15 cellular contexts compared by ENCODE assay signal in the genomic region with DNA sequence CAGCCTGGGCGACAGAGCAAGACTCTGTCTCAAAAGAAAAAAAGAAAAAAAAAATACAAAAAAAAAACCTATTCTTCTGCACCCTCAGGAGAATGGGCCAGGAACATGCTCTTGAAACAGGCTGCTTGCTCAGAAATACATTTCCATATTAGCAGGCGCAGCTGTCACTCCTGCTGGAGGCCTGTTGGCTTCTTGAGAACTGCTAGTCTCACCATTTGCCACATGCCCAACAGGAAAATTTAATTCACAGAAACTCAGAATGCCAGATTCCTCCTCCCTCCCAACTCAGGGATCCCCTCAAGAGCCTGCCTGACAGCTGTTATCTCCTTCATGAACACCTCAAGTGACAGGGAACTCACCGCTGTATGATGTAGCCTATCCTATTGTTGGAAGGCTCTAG.
"Had no signal": no experiment of that assay in that cellular context is flagged by ENCODE, and none has a peak within 500 bp of the region (broad histone marks: within the 10 kb centered on the region; RNA-seq: fewer than 3 reads in every experiment).

No MANE protein-coding gene starts in this region.

- H3K36me3 Mint-ChIP-seq: activated naive CD4-positive, alpha-beta T cell treated with anti-CD3 and anti-CD28 coated beads, Interleukin-2, amount 50 U/mL, for 72 hours; type B pancreatic cell had no signal

- H3K36me3 ChIP-seq: esophagus squamous epithelium, right lobe of liver, spleen, WERI-Rb-1 had no signal

- H3K4me3 Mint-ChIP-seq: activated CD8-positive, alpha-beta T cell treated with anti-CD3 and anti-CD28 coated beads, Interleukin-2, amount 10 ng/mL, durations not matched to agents 7 days and 5 days; neural crest cell; stimulated activated naive CD8-positive, alpha-beta T cell treated with anti-CD3 and anti-CD28 coated beads, Interleukin-15, amount 100 ng/mL, for 72 hours; type B pancreatic cell had no signal

- H3K4me1 ChIP-seq: esophagus squamous epithelium, spleen had no signal

- H3K4me3 ChIP-seq: coronary artery, esophagus squamous epithelium, right lobe of liver, spleen had no signal

- H3K9me3 Mint-ChIP-seq: activated naive CD4-positive, alpha-beta T cell treated with anti-CD3 and anti-CD28 coated beads, Interleukin-2, amount 50 U/mL, for 72 hours; neural crest cell; stimulated activated naive CD8-positive, alpha-beta T cell treated with anti-CD3 and anti-CD28 coated beads, Interleukin-15, amount 100 ng/mL, for 72 hours; type B pancreatic cell had no signal

- H3K27me3 Mint-ChIP-seq: stimulated activated naive CD8-positive, alpha-beta T cell treated with anti-CD3 and anti-CD28 coated beads, Interleukin-15, amount 100 ng/mL, for 72 hours; type B pancreatic cell had no signal

- H3K27ac Mint-ChIP-seq: activated CD8-positive, alpha-beta T cell treated with anti-CD3 and anti-CD28 coated beads, Interleukin-2, amount 10 ng/mL, durations not matched to agents 7 days and 5 days; type B pancreatic cell had no signal

- DNase-seq: activated CD4-positive, alpha-beta T cell treated with anti-CD3 and anti-CD28 coated beads for 48 hours; activated CD8-positive, alpha-beta memory T cell treated with anti-CD3 and anti-CD28 coated beads, Interleukin-2, amount 50 U/mL, for 4 hours; activated CD8-positive, alpha-beta T cell treated with anti-CD3 and anti-CD28 coated beads, Interleukin-2, amount 10 ng/mL, durations not matched to agents 7 days and 5 days; activated gamma-delta T cell; activated T-cell treated with anti-CD3 and anti-CD28 coated beads, Interleukin-2, amount 50 U/mL, for 48 hours; central memory CD4-positive, alpha-beta T cell; esophagus squamous epithelium; right lobe of liver; spleen; stimulated activated naive CD8-positive, alpha-beta T cell treated with anti-CD3 and anti-CD28 coated beads, Interleukin-15, amount 100 ng/mL, for 72 hours; WERI-Rb-1 had no signal

- H3K9me3 ChIP-seq: esophagus squamous epithelium, right lobe of liver, spleen had no signal

- H3K27ac ChIP-seq: coronary artery, esophagus squamous epithelium, right lobe of liver, spleen, WERI-Rb-1 had no signal

- H3K27me3 ChIP-seq: esophagus squamous epithelium, right lobe of liver, spleen had no signal

- ATAC-seq: activated CD8-positive, alpha-beta T cell treated with anti-CD3 and anti-CD28 coated beads, Interleukin-2, amount 10 ng/mL, durations not matched to agents 7 days and 5 days; activated naive CD4-positive, alpha-beta T cell treated with anti-CD3 and anti-CD28 coated beads, Interleukin-2, amount 50 U/mL, for 72 hours; right lobe of liver; stimulated activated naive CD8-positive, alpha-beta T cell treated with anti-CD3 and anti-CD28 coated beads, Interleukin-15, amount 100 ng/mL, for 72 hours had no signal
